18 cellular contexts compared by ENCODE assay signal in the genomic region with DNA sequence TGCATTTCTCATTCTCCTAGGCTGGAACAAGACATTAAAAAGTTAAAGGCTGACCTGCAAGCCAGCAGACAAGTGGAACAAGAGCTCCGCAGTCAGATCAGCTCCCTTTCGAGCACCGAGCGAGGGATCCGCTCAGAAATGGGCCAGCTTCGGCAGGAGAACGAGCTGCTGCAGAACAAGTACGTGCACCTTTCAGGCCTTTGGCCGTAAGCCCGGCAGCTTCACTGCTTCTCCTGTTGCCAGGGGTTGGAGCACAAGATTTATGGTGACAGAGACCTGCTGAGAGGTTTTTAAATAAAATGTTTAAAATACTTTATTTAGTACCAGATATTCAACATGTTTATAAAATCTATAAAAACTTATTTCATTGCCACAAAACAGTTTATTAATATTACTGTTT. TPM values are rescaled to one million over a fixed set of nuclear protein-coding genes. Genes with fewer than 3 reads are reported as not detected.
A peak's percentile ranks its signal among the peaks of the same experiment; 100 is the strongest.
DNase-seq lines count a peak whose midpoint lies in the region; ATAC-seq and TF ChIP-seq lines count a peak whose summit lies in the region.
"Had no signal": no experiment of that assay in that cellular context is flagged by ENCODE, and none has a peak within 500 bp of the region (broad histone marks: within the 10 kb centered on the region; RNA-seq: fewer than 3 reads in every experiment).

No MANE protein-coding gene starts in this region.

- peaks cover 8 to 9% of the 10 kb centered on the region in 2 donors for H3K36me3 ChIP-seq in esophagus (ENCODE audit: control insufficient read depth in 2 of 2, insufficient read depth in 2 of 2, low read length in 1 of 2)
- H3K36me3 ChIP-seq in lower lobe of right lung, result peaks cover 46% of the 10 kb centered on the region
- peaks cover 26% of the 10 kb centered on the region for H3K36me3 ChIP-seq in CD8-positive, alpha-beta memory T cell (ENCODE audit: insufficient read depth, low read length)

- peak overlapping the region; percentile 50 for H3K27ac Mint-ChIP-seq in mesothelial cell of epicardium
- H3K27ac Mint-ChIP-seq in naive thymus-derived CD8-positive, alpha-beta T cell, result peak overlapping the region in 5 of 10 donors; percentile 15 to 66 (median 38)
- H3K27ac Mint-ChIP-seq in CD8-positive, alpha-beta memory T cell, result no peak overlapping the region
- H3K27ac Mint-ChIP-seq: type B pancreatic cell had no signal

- H3K4me1 ChIP-seq in esophagus (ENCODE audit: control insufficient read depth in 2 of 2, insufficient read depth in 2 of 2, low read length in 1 of 2), result peaks cover 2 to 5% of the 10 kb centered on the region in 2 donors
- H3K4me1 ChIP-seq in lower lobe of right lung, result no peaks in the 10 kb centered on the region
- peaks cover 5% of the 10 kb centered on the region for H3K4me1 ChIP-seq in CD8-positive, alpha-beta memory T cell (ENCODE audit: insufficient read depth, low read length)
- H3K4me1 ChIP-seq: Caco-2, Peyer's patch had no signal

- H3K9me3 ChIP-seq in esophagus (ENCODE audit: control insufficient read depth in 2 of 2, insufficient read depth in 1 of 2, low read depth in 1 of 2, low read length in 1 of 2), result no peaks in the 10 kb centered on the region
- H3K9me3 ChIP-seq in lower lobe of right lung, result no peaks in the 10 kb centered on the region
- H3K9me3 ChIP-seq in CD8-positive, alpha-beta memory T cell (ENCODE audit: low read length), result no peaks in the 10 kb centered on the region
- H3K9me3 ChIP-seq: Caco-2, Peyer's patch had no signal

- H3K27ac ChIP-seq in esophagus (ENCODE audit: low read depth in 2 of 2, low read length in 1 of 2) (peak overlapping the region; percentile 30 to 78), lower lobe of right lung (no peak overlapping the region)
- no peak overlapping the region for H3K27ac ChIP-seq in CD8-positive, alpha-beta memory T cell (ENCODE audit: low read depth, low read length)
- H3K27ac ChIP-seq: GM23248, Peyer's patch had no signal

- peaks cover 9% of the 10 kb centered on the region for H3K36me3 Mint-ChIP-seq in mesothelial cell of epicardium
- peaks cover 0 to 61% (median 6%) of the 10 kb centered on the region in 3 donors for H3K36me3 Mint-ChIP-seq in naive thymus-derived CD8-positive, alpha-beta T cell
- peaks cover 7 to 63% (median 18%) of the 10 kb centered on the region in 3 donors for H3K36me3 Mint-ChIP-seq in CD8-positive, alpha-beta memory T cell

- H3K9me3 Mint-ChIP-seq in mesothelial cell of epicardium, result no peaks in the 10 kb centered on the region
- H3K9me3 Mint-ChIP-seq in naive thymus-derived CD8-positive, alpha-beta T cell, result no peaks in the 10 kb centered on the region
- H3K9me3 Mint-ChIP-seq in CD8-positive, alpha-beta memory T cell, result no peaks in the 10 kb centered on the region
- H3K9me3 Mint-ChIP-seq: type B pancreatic cell had no signal

- no peak for TF ChIP-seq CTCF in mesothelial cell of epicardium (IDR thresholded peaks at IDR 0.05; ENCODE audit: unreplicated experiment)
- TF ChIP-seq CTCF in lower lobe of right lung (IDR thresholded peaks at IDR 0.05), result no peak

- CTCF ChIA-PET in CD8-positive, alpha-beta memory T cell (lab: Charles Lee), result no interaction called here

- intact Hi-C loops in Right ventricle myocardium inferior (cut with DNase I), result loop anchor here (10.0 kb wide), 1 partner anchor 59 kb away; the partner anchor contains the start of gene RHCE
- intact Hi-C loops in cardiac septum (cut with DNase I), result loop anchor here (5.0 kb wide), 1 partner anchor 52 kb away; the partner anchor contains the start of gene MACO1
- intact Hi-C loops in lower lobe of right lung (cut with DNase I), result no loop called here

- peaks cover 24% of the 10 kb centered on the region for H3K4me1 Mint-ChIP-seq in mesothelial cell of epicardium
- H3K4me1 Mint-ChIP-seq in naive thymus-derived CD8-positive, alpha-beta T cell, result peaks cover 8 to 35% (median 13%) of the 10 kb centered on the region in 4 donors
- peaks cover 3 to 16% (median 7%) of the 10 kb centered on the region in 3 donors for H3K4me1 Mint-ChIP-seq in CD8-positive, alpha-beta memory T cell

- H3K27me3 Mint-ChIP-seq in mesothelial cell of epicardium (ENCODE audit: low read depth), result no peaks in the 10 kb centered on the region
- no peaks in the 10 kb centered on the region for H3K27me3 Mint-ChIP-seq in naive thymus-derived CD8-positive, alpha-beta T cell
- H3K27me3 Mint-ChIP-seq in CD8-positive, alpha-beta memory T cell, result no peaks in the 10 kb centered on the region
- H3K27me3 Mint-ChIP-seq: progenitor cell of endocrine pancreas, type B pancreatic cell had no signal

- WGBS in esophagus, 2 donors, result 34 to 41% methylated on average over 10 of the region's 10 CpGs

- peak; percentile 82 for ATAC-seq in Right ventricle myocardium inferior
- no peak for ATAC-seq in lower lobe of right lung
- ATAC-seq in naive thymus-derived CD8-positive, alpha-beta T cell, result no peak

- H3K4me3 ChIP-seq in esophagus (ENCODE audit: low read depth in 1 of 2, low read length in 2 of 2), result no peak overlapping the region
- no peak overlapping the region for H3K4me3 ChIP-seq in lower lobe of right lung
- no peak overlapping the region for H3K4me3 ChIP-seq in CD8-positive, alpha-beta memory T cell (ENCODE audit: low read length)
- H3K4me3 ChIP-seq: GM23248, Peyer's patch had no signal

- POLR2A ChIA-PET in naive thymus-derived CD8-positive, alpha-beta T cell (lab: Charles Lee), result no interaction called here
- POLR2A ChIA-PET in CD8-positive, alpha-beta memory T cell (lab: Charles Lee), result interaction anchor here (0.6 kb wide), 2 partner anchors 36 to 152 kb away, joined by 7 to 10 read pairs; no protein-coding TSS in a partner anchor

- H3K4me3 Mint-ChIP-seq in mesothelial cell of epicardium, result no peak overlapping the region
- H3K4me3 Mint-ChIP-seq in naive thymus-derived CD8-positive, alpha-beta T cell, result no peak overlapping the region
- no peak overlapping the region for H3K4me3 Mint-ChIP-seq in CD8-positive, alpha-beta memory T cell
- H3K4me3 Mint-ChIP-seq: type B pancreatic cell had no signal

- H3K27me3 ChIP-seq in esophagus (ENCODE audit: control insufficient read depth in 1 of 2, insufficient read depth in 2 of 2, low read length in 2 of 2), result no peaks in the 10 kb centered on the region
- no peaks in the 10 kb centered on the region for H3K27me3 ChIP-seq in lower lobe of right lung (ENCODE audit: low read depth)
- no peaks in the 10 kb centered on the region for H3K27me3 ChIP-seq in CD8-positive, alpha-beta memory T cell (ENCODE audit: insufficient read depth, low read length, poor library complexity, severe bottlenecking)
- H3K27me3 ChIP-seq: Peyer's patch had no signal

- DNase-seq in Right ventricle myocardium inferior (ENCODE audit: missing footprints) (peak; percentile 73), cardiac septum (ENCODE audit: low spot score) (no peak), mesothelial cell of epicardium (ENCODE audit: low spot score in 2 of 2, unreplicated experiment in 2 of 2) (no peak), lower lobe of right lung (no peak), NCI-H82 treated with DMSO at 0.1 percent for 48 hours (lab: John Stamatoyannopoulos, UW; ENCODE audit: unreplicated experiment) (no peak)
- no peak for DNase-seq in naive thymus-derived CD8-positive, alpha-beta T cell
- DNase-seq in CD8-positive, alpha-beta memory T cell, result no peak
- DNase-seq: ACHN; Caco-2; effector memory CD4-positive, alpha-beta T cell; foreskin melanocyte; GM23248; NCI-H1048; Peyer's patch; stimulated activated CD4-positive, alpha-beta T cell treated with anti-CD3 and anti-CD28 coated beads, Interleukin-2, amount 100 ng/mL, for 24 hours had no signal

RNA-seq across cellular contexts. Expression of gene MACO1, which starts 53.4 kb away (rescaled TPM):
- total RNA-seq in Right ventricle myocardium inferior (13.7 TPM), cardiac septum (10.3 TPM), mesothelial cell of epicardium (26.9 to 27.9 TPM (median 27.3 TPM) in 3 replicates), lower lobe of right lung (19.7 TPM)
- polyA plus RNA-seq in esophagus, result 10 to 100 TPM; 16.1 to 23.3 TPM
- total RNA-seq in naive thymus-derived CD8-positive, alpha-beta T cell, result 10 to 100 TPM; 26.9 to 28.0 TPM
- 1 to 10 TPM; 7.6 to 8.8 (median 7.6) TPM for polyA plus RNA-seq in naive thymus-derived CD8-positive, alpha-beta T cell
- total RNA-seq in CD8-positive, alpha-beta memory T cell, result 10 to 100 TPM; 14.7 to 15.6 TPM
- 7.5 TPM for polyA plus RNA-seq in CD8-positive, alpha-beta memory T cell

RNA-seq across cellular contexts. Expression of gene LDLRAP1, which starts 59.3 kb away (rescaled TPM):
- total RNA-seq in Right ventricle myocardium inferior (12.3 TPM), cardiac septum (14.4 TPM), mesothelial cell of epicardium (9.1 to 10.0 TPM (median 9.9 TPM) in 3 replicates), lower lobe of right lung (30.3 TPM)
- 10 to 100 TPM; 11.0 to 12.5 TPM for polyA plus RNA-seq in esophagus
- total RNA-seq in naive thymus-derived CD8-positive, alpha-beta T cell, result 100 to 1,000 TPM; 361 to 364 TPM
- polyA plus RNA-seq in naive thymus-derived CD8-positive, alpha-beta T cell, result 100 to 1,000 TPM; 387 to 877 (median 421) TPM
- total RNA-seq in CD8-positive, alpha-beta memory T cell, result 10 to 100 TPM; 21.1 to 22.0 TPM
- polyA plus RNA-seq in CD8-positive, alpha-beta memory T cell, result 302 TPM

Comparison
In these comparisons a context has a peak if more than half of its experiments do, and no peak if none do; other contexts are left out.
1. H3K27ac ChIP-seq: peak in esophagus (2 of 2); none in lower lobe of right lung (single experiment) and CD8-positive, alpha-beta memory T cell (single experiment).
2. RNA of gene LDLRAP1, which starts 59.3 kb away (total RNA-seq): 361 to 364 TPM in naive thymus-derived CD8-positive, alpha-beta T cell; 30.3 TPM in lower lobe of right lung (single experiment), 21.1 to 22.0 TPM in CD8-positive, alpha-beta memory T cell, 14.4 TPM in cardiac septum (single experiment), 12.3 TPM in Right ventricle myocardium inferior (single experiment) and 9.1 to 10.0 TPM in mesothelial cell of epicardium; every median in the first group is over 10 times any median in the second.